In the genomic region with DNA sequence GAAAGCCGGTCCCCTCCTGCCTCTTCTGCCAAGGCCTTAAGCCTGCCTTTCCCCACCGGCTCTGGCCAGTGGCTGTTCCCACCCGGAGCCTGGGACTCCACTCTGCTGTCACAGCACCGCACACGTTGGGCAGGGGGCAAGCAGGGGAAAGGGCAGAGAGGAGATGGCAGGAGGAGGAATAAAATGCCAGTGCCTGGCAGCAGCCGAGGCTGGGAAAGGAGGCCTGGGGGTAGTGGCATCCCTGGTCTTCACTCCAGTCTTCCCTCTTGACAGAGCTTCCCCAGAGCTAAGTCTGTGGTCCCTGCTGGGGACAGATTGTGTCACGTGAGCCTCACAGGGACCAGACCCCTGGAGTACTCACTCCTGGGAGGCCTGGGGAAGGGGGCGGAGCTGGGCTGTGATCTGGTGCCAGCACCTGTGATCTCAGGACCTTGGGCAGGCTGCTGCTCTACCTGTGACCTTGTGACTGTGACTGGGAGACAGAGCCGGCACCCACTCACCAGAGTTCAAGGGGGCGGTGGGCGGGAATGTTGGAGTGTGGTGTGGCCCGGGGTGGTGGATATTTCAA, we compare ENCODE assay signal across 1 cellular context.
TF ChIP-seq lines count a peak whose summit lies in the region.

No MANE protein-coding gene starts in this region.

TF ChIP-seq in HepG2, 621 proteins besides CTCF, POLR2A, EP300 and RAD21 (continued from another document and continues in another):
- TF ChIP-seq ZBTB26 (CRISPR knock-in tag; IDR thresholded peaks at IDR 0.05; ENCODE audit: borderline replicate concordance) (0 out of 2 replicates have a peak, but pooled peaks have one; percentile 8), ZNF501 (CRISPR knock-in tag; IDR thresholded peaks at IDR 0.05) (peak; percentile 8; the same call in 1 of the 2 replicates), ZNF761 (CRISPR knock-in tag; conservative IDR thresholded peaks at IDR 0.05) (peak; percentile 79; the same call in 1 of the 2 replicates), ZNF383 (CRISPR knock-in tag; IDR thresholded peaks at IDR 0.05; ENCODE audit: borderline replicate concordance) (no peak), ZNF468 (CRISPR knock-in tag; IDR thresholded peaks at IDR 0.05) (no peak), ASH2L (IDR thresholded peaks at IDR 0.05; ENCODE audit: insufficient read length, low read depth, low read length) (no peak), ARNTL (CRISPR knock-in tag; IDR thresholded peaks at IDR 0.05) (peak; percentile 96), HNF4A (CRISPR knock-in tag; IDR thresholded peaks at IDR 0.05) (peak; percentile 96), FOXC1 (CRISPR knock-in tag; IDR thresholded peaks at IDR 0.05; ENCODE audit: borderline replicate concordance) (peak; percentile 31; the same call in 1 of the 2 replicates), HINFP (CRISPR knock-in tag; IDR thresholded peaks at IDR 0.05; ENCODE audit: low read depth) (peak; percentile 72; the same call in 1 of the 2 replicates), KLF13 (CRISPR knock-in tag; IDR thresholded peaks at IDR 0.05) (no peak), BRCA1 (CRISPR knock-in tag; IDR thresholded peaks at IDR 0.05) (peak; percentile 89), KDM4B (CRISPR knock-in tag; IDR thresholded peaks at IDR 0.05) (peak; percentile 69; the same call in 1 of the 2 replicates), LCORL (IDR thresholded peaks at IDR 0.05) (no peak), LCORL (CRISPR knock-in tag; IDR thresholded peaks at IDR 0.05) (peak; percentile 93), NR2C2 (CRISPR knock-in tag; IDR thresholded peaks at IDR 0.05; ENCODE audit: borderline replicate concordance) (peak; percentile 84), SOX13 (IDR thresholded peaks at IDR 0.05) (peak; percentile 56; the same call in 1 of the 2 replicates), SOX13 (CRISPR knock-in tag; conservative IDR thresholded peaks at IDR 0.05 in 1 of 2, IDR thresholded peaks at IDR 0.05 in 1 of 2) (peak; percentile 42 to 84; a peak in 2 of 4 replicates), MED1 (CRISPR knock-in tag; IDR thresholded peaks at IDR 0.05) (peak; percentile 98), TGIF2 (CRISPR knock-in tag; IDR thresholded peaks at IDR 0.05) (peak; percentile 76), TMF1 (CRISPR knock-in tag; IDR thresholded peaks at IDR 0.05; ENCODE audit: low read depth) (0 out of 2 replicates have a peak, but pooled peaks have one; percentile 4), POLR2G (IDR thresholded peaks at IDR 0.05; ENCODE audit: low read depth, low read length) (peak; percentile 63; the same call in 1 of the 2 replicates), SP1 (IDR thresholded peaks at IDR 0.05) (no peak), SP1 (CRISPR knock-in tag; IDR thresholded peaks at IDR 0.05) (peak; percentile 32; the same call in 1 of the 2 replicates), ZNF839 (CRISPR knock-in tag; IDR thresholded peaks at IDR 0.05; ENCODE audit: borderline replicate concordance) (0 out of 2 replicates have a peak, but pooled peaks have one; percentile 56), ZSCAN5A (CRISPR knock-in tag; IDR thresholded peaks at IDR 0.05; ENCODE audit: borderline replicate concordance) (no peak), FOXJ3 (CRISPR knock-in tag; IDR thresholded peaks at IDR 0.05; ENCODE audit: borderline replicate concordance) (peak; percentile 42; the same call in 1 of the 2 replicates), PAF1 (CRISPR knock-in tag; IDR thresholded peaks at IDR 0.05) (no peak), NFKBIZ (CRISPR knock-in tag; IDR thresholded peaks at IDR 0.05) (no peak), ZSCAN30 (CRISPR knock-in tag; IDR thresholded peaks at IDR 0.05) (no peak), TCF7 (IDR thresholded peaks at IDR 0.05; ENCODE audit: low read depth) (peak; percentile 90), RXRA (CRISPR knock-in tag; IDR thresholded peaks at IDR 0.05) (peak; percentile 92), ZNF567 (CRISPR knock-in tag; IDR thresholded peaks at IDR 0.05; ENCODE audit: borderline replicate concordance) (peak; percentile 91; the same call in 1 of the 2 replicates), FOXK1 (CRISPR knock-in tag; IDR thresholded peaks at IDR 0.05; ENCODE audit: borderline replicate concordance, low read depth) (0 out of 2 replicates have a peak, but pooled peaks have one; percentile 41), MTF1 (CRISPR knock-in tag; IDR thresholded peaks at IDR 0.05) (no peak), FOXK2 (IDR thresholded peaks at IDR 0.05) (no peak), ISX (CRISPR knock-in tag; conservative IDR thresholded peaks at IDR 0.05) (no peak), GMEB1 (CRISPR knock-in tag; IDR thresholded peaks at IDR 0.05; ENCODE audit: borderline replicate concordance) (no peak), SMC3 (IDR thresholded peaks at IDR 0.05; ENCODE audit: low read length) (no peak), GLI4 (CRISPR knock-in tag; IDR thresholded peaks at IDR 0.05; ENCODE audit: borderline replicate concordance) (no peak), ZEB1 (IDR thresholded peaks at IDR 0.05; ENCODE audit: insufficient replicate concordance, low read depth) (peak; percentile 96), ZNF225 (CRISPR knock-in tag; IDR thresholded peaks at IDR 0.05) (peak; percentile 77)
- TF ChIP-seq, protein P1, sequence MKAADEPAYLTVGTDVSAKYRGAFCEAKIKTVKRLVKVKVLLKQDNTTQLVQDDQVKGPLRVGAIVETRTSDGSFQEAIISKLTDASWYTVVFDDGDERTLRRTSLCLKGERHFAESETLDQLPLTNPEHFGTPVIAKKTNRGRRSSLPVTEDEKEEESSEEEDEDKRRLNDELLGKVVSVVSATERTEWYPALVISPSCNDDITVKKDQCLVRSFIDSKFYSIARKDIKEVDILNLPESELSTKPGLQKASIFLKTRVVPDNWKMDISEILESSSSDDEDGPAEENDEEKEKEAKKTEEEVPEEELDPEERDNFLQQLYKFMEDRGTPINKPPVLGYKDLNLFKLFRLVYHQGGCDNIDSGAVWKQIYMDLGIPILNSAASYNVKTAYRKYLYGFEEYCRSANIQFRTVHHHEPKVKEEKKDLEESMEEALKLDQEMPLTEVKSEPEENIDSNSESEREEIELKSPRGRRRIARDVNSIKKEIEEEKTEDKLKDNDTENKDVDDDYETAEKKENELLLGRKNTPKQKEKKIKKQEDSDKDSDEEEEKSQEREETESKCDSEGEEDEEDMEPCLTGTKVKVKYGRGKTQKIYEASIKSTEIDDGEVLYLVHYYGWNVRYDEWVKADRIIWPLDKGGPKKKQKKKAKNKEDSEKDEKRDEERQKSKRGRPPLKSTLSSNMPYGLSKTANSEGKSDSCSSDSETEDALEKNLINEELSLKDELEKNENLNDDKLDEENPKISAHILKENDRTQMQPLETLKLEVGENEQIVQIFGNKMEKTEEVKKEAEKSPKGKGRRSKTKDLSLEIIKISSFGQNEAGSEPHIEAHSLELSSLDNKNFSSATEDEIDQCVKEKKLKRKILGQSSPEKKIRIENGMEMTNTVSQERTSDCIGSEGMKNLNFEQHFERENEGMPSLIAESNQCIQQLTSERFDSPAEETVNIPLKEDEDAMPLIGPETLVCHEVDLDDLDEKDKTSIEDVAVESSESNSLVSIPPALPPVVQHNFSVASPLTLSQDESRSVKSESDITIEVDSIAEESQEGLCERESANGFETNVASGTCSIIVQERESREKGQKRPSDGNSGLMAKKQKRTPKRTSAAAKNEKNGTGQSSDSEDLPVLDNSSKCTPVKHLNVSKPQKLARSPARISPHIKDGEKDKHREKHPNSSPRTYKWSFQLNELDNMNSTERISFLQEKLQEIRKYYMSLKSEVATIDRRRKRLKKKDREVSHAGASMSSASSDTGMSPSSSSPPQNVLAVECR (CRISPR knock-in tag; IDR thresholded peaks at IDR 0.05; ENCODE audit: borderline replicate concordance): peak; percentile 54; the same call in 1 of the 2 replicates
- TF ChIP-seq, protein P2, sequence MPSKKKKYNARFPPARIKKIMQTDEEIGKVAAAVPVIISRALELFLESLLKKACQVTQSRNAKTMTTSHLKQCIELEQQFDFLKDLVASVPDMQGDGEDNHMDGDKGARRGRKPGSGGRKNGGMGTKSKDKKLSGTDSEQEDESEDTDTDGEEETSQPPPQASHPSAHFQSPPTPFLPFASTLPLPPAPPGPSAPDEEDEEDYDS (CRISPR knock-in tag; IDR thresholded peaks at IDR 0.05): peak; percentile 68; the same call in 1 of the 2 replicates
- TF ChIP-seq, protein P3, sequence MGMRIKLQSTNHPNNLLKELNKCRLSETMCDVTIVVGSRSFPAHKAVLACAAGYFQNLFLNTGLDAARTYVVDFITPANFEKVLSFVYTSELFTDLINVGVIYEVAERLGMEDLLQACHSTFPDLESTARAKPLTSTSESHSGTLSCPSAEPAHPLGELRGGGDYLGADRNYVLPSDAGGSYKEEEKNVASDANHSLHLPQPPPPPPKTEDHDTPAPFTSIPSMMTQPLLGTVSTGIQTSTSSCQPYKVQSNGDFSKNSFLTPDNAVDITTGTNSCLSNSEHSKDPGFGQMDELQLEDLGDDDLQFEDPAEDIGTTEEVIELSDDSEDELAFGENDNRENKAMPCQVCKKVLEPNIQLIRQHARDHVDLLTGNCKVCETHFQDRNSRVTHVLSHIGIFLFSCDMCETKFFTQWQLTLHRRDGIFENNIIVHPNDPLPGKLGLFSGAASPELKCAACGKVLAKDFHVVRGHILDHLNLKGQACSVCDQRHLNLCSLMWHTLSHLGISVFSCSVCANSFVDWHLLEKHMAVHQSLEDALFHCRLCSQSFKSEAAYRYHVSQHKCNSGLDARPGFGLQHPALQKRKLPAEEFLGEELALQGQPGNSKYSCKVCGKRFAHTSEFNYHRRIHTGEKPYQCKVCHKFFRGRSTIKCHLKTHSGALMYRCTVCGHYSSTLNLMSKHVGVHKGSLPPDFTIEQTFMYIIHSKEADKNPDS (CRISPR knock-in tag; IDR thresholded peaks at IDR 0.05): peak; percentile 67; the same call in 1 of the 2 replicates
- TF ChIP-seq, protein P4, sequence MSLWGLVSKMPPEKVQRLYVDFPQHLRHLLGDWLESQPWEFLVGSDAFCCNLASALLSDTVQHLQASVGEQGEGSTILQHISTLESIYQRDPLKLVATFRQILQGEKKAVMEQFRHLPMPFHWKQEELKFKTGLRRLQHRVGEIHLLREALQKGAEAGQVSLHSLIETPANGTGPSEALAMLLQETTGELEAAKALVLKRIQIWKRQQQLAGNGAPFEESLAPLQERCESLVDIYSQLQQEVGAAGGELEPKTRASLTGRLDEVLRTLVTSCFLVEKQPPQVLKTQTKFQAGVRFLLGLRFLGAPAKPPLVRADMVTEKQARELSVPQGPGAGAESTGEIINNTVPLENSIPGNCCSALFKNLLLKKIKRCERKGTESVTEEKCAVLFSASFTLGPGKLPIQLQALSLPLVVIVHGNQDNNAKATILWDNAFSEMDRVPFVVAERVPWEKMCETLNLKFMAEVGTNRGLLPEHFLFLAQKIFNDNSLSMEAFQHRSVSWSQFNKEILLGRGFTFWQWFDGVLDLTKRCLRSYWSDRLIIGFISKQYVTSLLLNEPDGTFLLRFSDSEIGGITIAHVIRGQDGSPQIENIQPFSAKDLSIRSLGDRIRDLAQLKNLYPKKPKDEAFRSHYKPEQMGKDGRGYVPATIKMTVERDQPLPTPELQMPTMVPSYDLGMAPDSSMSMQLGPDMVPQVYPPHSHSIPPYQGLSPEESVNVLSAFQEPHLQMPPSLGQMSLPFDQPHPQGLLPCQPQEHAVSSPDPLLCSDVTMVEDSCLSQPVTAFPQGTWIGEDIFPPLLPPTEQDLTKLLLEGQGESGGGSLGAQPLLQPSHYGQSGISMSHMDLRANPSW (CRISPR knock-in tag; IDR thresholded peaks at IDR 0.05; ENCODE audit: borderline replicate concordance): peak; percentile 95; the same call in 1 of the 2 replicates
